32 cellular contexts compared by ENCODE assay signal in genomic region chr4:168119100-168119499, GRCh38. TPM values are rescaled to one million over a fixed set of nuclear protein-coding genes. Genes with fewer than 3 reads are reported as not detected.
"Had no signal": no experiment of that assay in that cellular context is flagged by ENCODE, and none has a peak within 500 bp of the region (broad histone marks: within the 10 kb centered on the region; RNA-seq: fewer than 3 reads in every experiment).

No MANE protein-coding gene starts in this region.

- DNase-seq: activated CD4-positive, alpha-beta T cell treated with anti-CD3 and anti-CD28 coated beads for 36 hours; activated CD4-positive, alpha-beta T cell treated with anti-CD3 and anti-CD28 coated beads, Interleukin-2, amount 10 ng/mL, durations not matched to agents 7 days and 5 days; activated CD4-positive, alpha-beta T cell treated with anti-CD3 and anti-CD28 coated beads, Interleukin-2, amount 50 U/mL, for 48 hours; activated CD8-positive, alpha-beta T cell treated with anti-CD3 and anti-CD28 coated beads, Interleukin-2, amount 10 ng/mL, durations not matched to agents 7 days and 5 days; activated gamma-delta T cell treated with Interleukin-2 at 50 U/mL for 16 hours; activated naive CD4-positive, alpha-beta T cell treated with anti-CD3 and anti-CD28 coated beads for 36 hours; activated T-cell treated with anti-CD3 and anti-CD28 coated beads, Interleukin-2, amount 50 U/mL, for 4 hours; adrenal gland; body of pancreas; NCI-H1092; NCI-H1436 treated with DMSO at 0.1 percent for 48 hours; NCI-H1694 treated with DMSO at 0.1 percent for 48 hours; NCI-H2029; NCI-H510A; NCI-H526; NCI-H748 treated with DMSO at 0.1 percent for 48 hours; NK-92 treated with Interleukin-12 subunit alpha and Interleukin-12 subunit beta, amount 100 ng/mL, for 24 hours; SIG-M5; SW 1271; T-helper 1 cell; T-helper 2 cell; T-helper 9 cell had no signal

- H3K4me3 ChIP-seq: adrenal gland, body of pancreas, breast epithelium had no signal

- ATAC-seq: activated CD4-positive, alpha-beta T cell treated with anti-CD3 and anti-CD28 coated beads for 36 hours; activated CD4-positive, CD25-positive, alpha-beta regulatory T cell treated with anti-CD3 and anti-CD28 coated beads, Interleukin-2, amount 50 U/mL, for 24 hours; activated CD8-positive, alpha-beta T cell treated with anti-CD3 and anti-CD28 coated beads, Interleukin-2, amount 10 ng/mL, durations not matched to agents 7 days and 5 days; activated naive CD4-positive, alpha-beta T cell treated with anti-CD3 and anti-CD28 coated beads, Interleukin-2, amount 50 U/mL, for 72 hours; activated T-cell treated with anti-CD3 and anti-CD28 coated beads, Interleukin-2, amount 50 U/mL, for 4 hours; body of pancreas; Right ventricle myocardium inferior; WTC11 had no signal

- H3K4me1 ChIP-seq: adrenal gland, body of pancreas, breast epithelium had no signal

- H3K36me3 ChIP-seq: adrenal gland, breast epithelium had no signal

- H3K9me3 ChIP-seq: adrenal gland, body of pancreas, breast epithelium had no signal

- H3K27me3 ChIP-seq: adrenal gland, body of pancreas, breast epithelium had no signal

- H3K27ac ChIP-seq: adrenal gland, body of pancreas, breast epithelium, RWPE1 had no signal

RNA-seq across cellular contexts. Expression of gene ANXA10, which starts 26.8 kb away (rescaled TPM):
- total RNA-seq: activated CD4-positive, alpha-beta T cell treated with anti-CD3 and anti-CD28 coated beads for 36 hours; activated CD4-positive, alpha-beta T cell treated with anti-CD3 and anti-CD28 coated beads, Interleukin-2, amount 10 ng/mL, durations not matched to agents 7 days and 5 days; activated CD8-positive, alpha-beta T cell treated with anti-CD3 and anti-CD28 coated beads, Interleukin-2, amount 10 ng/mL, durations not matched to agents 7 days and 5 days; activated naive CD4-positive, alpha-beta T cell treated with anti-CD3 and anti-CD28 coated beads for 36 hours; activated naive CD4-positive, alpha-beta T cell treated with anti-CD3 and anti-CD28 coated beads, Interleukin-2, amount 50 U/mL, for 72 hours; activated T-cell treated with anti-CD3 and anti-CD28 coated beads, Interleukin-2, amount 50 U/mL, for 4 hours; activated T-helper 1 cell treated with anti-CD3 and anti-CD28 coated beads, Interleukin-12 subunit alpha, Interleukin-12 subunit beta, Interleukin-2, Interleukin-4 antibody, amounts not matched to agents 30 ng/mL and 10 ng/mL and 1 ng/mL, durations not matched to agents 14 hours and 24 hours and 36 hours; adrenal gland; astrocyte; breast epithelium; cardiac septum; Right ventricle myocardium inferior; SK-MEL-5; WTC11 had no signal
- polyA plus RNA-seq: adrenal gland had no signal
